Comparison of ENCODE assay signal across 11 cellular contexts in the genomic region with DNA sequence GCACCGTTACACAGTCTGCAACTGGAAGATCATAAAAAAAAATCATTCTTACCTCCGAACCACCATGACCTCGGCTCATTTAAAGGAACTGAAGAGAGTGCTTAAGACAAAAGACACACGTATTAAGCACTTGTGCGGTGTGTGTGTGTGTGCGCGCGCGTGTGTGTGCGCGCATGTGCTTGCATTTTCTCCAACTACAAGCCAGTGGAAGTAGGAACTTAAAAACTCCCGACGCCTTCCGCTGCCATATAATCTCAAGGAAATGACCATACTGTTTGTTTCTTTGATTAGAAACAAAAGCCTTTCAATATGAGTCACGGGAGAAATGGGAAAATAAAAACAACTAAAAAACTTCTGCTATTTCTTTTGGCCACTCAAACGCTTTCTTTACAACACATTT. TPM values are rescaled to one million over a fixed set of nuclear protein-coding genes. Genes with fewer than 3 reads are reported as not detected.
DNase-seq lines count a peak whose midpoint lies in the region; ATAC-seq and TF ChIP-seq lines count a peak whose summit lies in the region.
"Had no signal": no experiment of that assay in that cellular context is flagged by ENCODE, and none has a peak within 500 bp of the region (broad histone marks: within the 10 kb centered on the region; RNA-seq: fewer than 3 reads in every experiment).

No MANE protein-coding gene starts in this region.

- H3K36me3 Mint-ChIP-seq in T-helper 2 cell treated with Interferon-gamma antibody and Interleukin-4, amounts not matched to agents 5 μg/mL and 100 μg/mL, for 36 hours (ENCODE audit: low read depth) = no peaks in the 10 kb centered on the region

- H3K4me1 ChIP-seq in spleen = peaks cover 0 to 51% (median 22%) of the 10 kb centered on the region in 6 donors

- H3K4me3 Mint-ChIP-seq in T-helper 2 cell treated with Interferon-gamma antibody and Interleukin-4, amounts not matched to agents 5 μg/mL and 100 μg/mL, for 36 hours = peak overlapping the region; percentile 76

- peak overlapping the region; percentile 8 to 63 (median 32) for H3K4me3 ChIP-seq in spleen
- H3K4me3 ChIP-seq: MG63 had no signal

- no peak overlapping the region for H3K27ac Mint-ChIP-seq in T-helper 2 cell treated with Interferon-gamma antibody and Interleukin-4, amounts not matched to agents 5 μg/mL and 100 μg/mL, for 36 hours

- no peak for TF ChIP-seq CTCF in spleen (IDR thresholded peaks at IDR 0.05 in 8 of 11, conservative IDR thresholded peaks at IDR 0.05 in 3 of 11)

- TF ChIP-seq POLR2A in spleen (IDR thresholded peaks at IDR 0.05) = peak in 1 of 3 donors; percentile 17

- peaks cover 0 to 2% (median 0%) of the 10 kb centered on the region in 8 donors for H3K9me3 ChIP-seq in spleen
- H3K9me3 ChIP-seq: MG63 had no signal

- peak overlapping the region; percentile 20 to 77 (median 70) for H3K27ac ChIP-seq in spleen

- DNase-seq in T-helper 2 cell treated with Interferon-gamma antibody and Interleukin-4, amounts not matched to agents 5 μg/mL and 100 μg/mL, for 36 hours (ENCODE audit: low spot score) = no peak
- DNase-seq in Right ventricle myocardium superior (peak; percentile 73), spleen (peak; percentile 76), activated gamma-delta T cell (lab: John Stamatoyannopoulos, UW) (no peak), HK-2 (ENCODE audit: unreplicated experiment) (no peak)
- DNase-seq: effector memory CD4-positive, alpha-beta T cell; MG63; stimulated activated CD4-positive, alpha-beta T cell treated with anti-CD3 and anti-CD28 coated beads, Interleukin-15, amount 100 ng/mL, for 24 hours had no signal

- intact Hi-C loops in Right ventricle myocardium superior (cut with DNase I) = no loop called here
- intact Hi-C loops in spleen (cut with DNase I; ENCODE audit: low total_unique reads) = no loop called here

- no peaks in the 10 kb centered on the region for H3K36me3 ChIP-seq in spleen
- H3K36me3 ChIP-seq: MG63 had no signal

- H3K27me3 ChIP-seq in spleen (replicated peaks in 1 of 7) = no peaks in the 10 kb centered on the region
- H3K27me3 ChIP-seq: MG63 had no signal

- 8 to 34% (median 24%) methylated on average over 16 of the region's 16 CpGs for WGBS in spleen, 5 donors

- H3K27me3 Mint-ChIP-seq in T-helper 2 cell treated with Interferon-gamma antibody and Interleukin-4, amounts not matched to agents 5 μg/mL and 100 μg/mL, for 36 hours (ENCODE audit: low read depth) = peaks cover 13% of the 10 kb centered on the region

- peaks cover 20% of the 10 kb centered on the region for H3K4me1 Mint-ChIP-seq in T-helper 2 cell treated with Interferon-gamma antibody and Interleukin-4, amounts not matched to agents 5 μg/mL and 100 μg/mL, for 36 hours (ENCODE audit: low read depth)

- H3K9me3 Mint-ChIP-seq in T-helper 2 cell treated with Interferon-gamma antibody and Interleukin-4, amounts not matched to agents 5 μg/mL and 100 μg/mL, for 36 hours = no peaks in the 10 kb centered on the region

- ATAC-seq in GM18519 (IDR thresholded peaks at IDR 0.05; ENCODE audit: low FRiP score, unreplicated experiment) = peak; percentile 40
- peak; percentile 60 for ATAC-seq in Right ventricle myocardium superior (ENCODE audit: poor library complexity)
- ATAC-seq in HG03457 (IDR thresholded peaks at IDR 0.05; ENCODE audit: unreplicated experiment) = no peak
- no peak for ATAC-seq in GM21717 (IDR thresholded peaks at IDR 0.05; ENCODE audit: unreplicated experiment)

RNA-seq across cellular contexts. Expression of gene FRMD4B, which starts 32.4 kb away (rescaled TPM):
- total RNA-seq in Right ventricle myocardium superior (16.8 TPM), spleen (100 to 1,000 TPM in 6 of 7 donors, 10 to 100 TPM in 1; 75.2 to 143 (median 128) TPM)
- 10 to 100 TPM in 1 of 3 donors, 1 to 10 TPM in 2; 8.1 to 17.5 (median 9.8) TPM for polyA plus RNA-seq in spleen

Comparison
In these comparisons a context has a peak if more than half of its experiments do, and no peak if none do; other contexts are left out.
1. ATAC-seq: peak in GM18519 (single experiment) and Right ventricle myocardium superior (single experiment); none in HG03457 (single experiment) and GM21717 (single experiment).
2. DNase-seq: peak in Right ventricle myocardium superior (single experiment) and spleen (single experiment); none in T-helper 2 cell treated with Interferon-gamma antibody and Interleukin-4, amounts not matched to agents 5 μg/mL and 100 μg/mL, for 36 hours (single experiment), activated gamma-delta T cell (single experiment) and HK-2 (single experiment).